Comparison of ENCODE assay signal across 2 cellular contexts in genomic region chr21:44392916-44393315, GRCh38.
TF ChIP-seq lines count a peak whose summit lies in the region.

No MANE protein-coding gene starts in this region.

TF ChIP-seq in SK-N-SH, 30 proteins besides CTCF, POLR2A, EP300 and RAD21 (continued from another document):
- no peak for TF ChIP-seq USF2 (IDR thresholded peaks at IDR 0.05; ENCODE audit: borderline replicate concordance, low read depth, low read length)
- TF ChIP-seq SIN3A (IDR thresholded peaks at IDR 0.05; ENCODE audit: borderline replicate concordance, low read depth, low read length): no peak

TF ChIP-seq in SK-N-SH treated with all-trans-retinoic acid at 6 μM for 48 hours, 23 proteins besides CTCF, POLR2A, EP300 and RAD21 (continued from another document):
- TF ChIP-seq TSHZ2 (CRISPR knock-in tag; IDR thresholded peaks at IDR 0.05) (no peak), PATZ1 (CRISPR knock-in tag; IDR thresholded peaks at IDR 0.05; ENCODE audit: borderline replicate concordance) (no peak), ZNF70 (CRISPR knock-in tag; IDR thresholded peaks at IDR 0.05) (no peak), PPARA (CRISPR knock-in tag; IDR thresholded peaks at IDR 0.05; ENCODE audit: borderline replicate concordance) (no peak), ZFP3 (CRISPR knock-in tag; IDR thresholded peaks at IDR 0.05) (no peak), OSR1 (CRISPR knock-in tag; IDR thresholded peaks at IDR 0.05) (no peak), TOX (CRISPR knock-in tag; IDR thresholded peaks at IDR 0.05; ENCODE audit: borderline replicate concordance) (no peak)
